In the genomic region with DNA sequence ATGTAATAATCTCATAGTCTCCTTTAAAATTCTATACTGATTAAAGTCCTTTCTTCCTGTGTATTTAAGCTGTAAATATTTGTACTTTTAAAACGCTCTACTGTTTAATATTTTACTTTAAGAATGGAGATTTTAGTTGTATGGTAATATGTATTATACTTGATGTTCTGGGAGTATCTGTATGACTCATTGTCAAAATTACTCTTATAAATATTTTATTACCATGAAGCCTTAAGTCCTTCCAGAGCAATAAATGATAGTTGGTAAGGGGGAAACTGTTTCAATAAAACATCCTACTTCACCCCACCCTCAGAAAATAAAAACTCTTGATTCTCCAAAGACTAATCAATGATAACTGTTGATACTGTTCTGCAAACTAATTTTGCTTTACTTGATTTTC, we compare ENCODE assay signal across 1 cellular context.
TF ChIP-seq lines count a peak whose summit lies in the region.

No MANE protein-coding gene starts in this region.

TF ChIP-seq in SK-N-SH, 30 proteins besides CTCF, POLR2A, EP300 and RAD21 (continued from another document):
- TF ChIP-seq MXI1 (IDR thresholded peaks at IDR 0.05; ENCODE audit: low read depth, low read length) (no peak), TAF1 (IDR thresholded peaks at IDR 0.05; ENCODE audit: borderline replicate concordance, low read depth, low read length) (no peak), GATA2 (CRISPR knock-in tag; IDR thresholded peaks at IDR 0.05) (no peak), POLR2AphosphoS5 (IDR thresholded peaks at IDR 0.05; ENCODE audit: low read depth, low read length) (no peak), TCF12 (IDR thresholded peaks at IDR 0.05) (no peak), ELF1 (IDR thresholded peaks at IDR 0.05) (no peak), GABPA (IDR thresholded peaks at IDR 0.05; ENCODE audit: low read depth) (no peak), JUND (IDR thresholded peaks at IDR 0.05) (no peak), SMC3 (IDR thresholded peaks at IDR 0.05; ENCODE audit: low read depth, low read length) (no peak), FOSL2 (IDR thresholded peaks at IDR 0.05; ENCODE audit: borderline replicate concordance, low read depth) (no peak), NFIC (IDR thresholded peaks at IDR 0.05; ENCODE audit: borderline replicate concordance) (no peak), RCOR1 (IDR thresholded peaks at IDR 0.05; ENCODE audit: low read length) (no peak), EZH2phosphoT487 (IDR thresholded peaks at IDR 0.05; ENCODE audit: borderline replicate concordance, low read depth) (no peak)
- TF ChIP-seq, protein P1, sequence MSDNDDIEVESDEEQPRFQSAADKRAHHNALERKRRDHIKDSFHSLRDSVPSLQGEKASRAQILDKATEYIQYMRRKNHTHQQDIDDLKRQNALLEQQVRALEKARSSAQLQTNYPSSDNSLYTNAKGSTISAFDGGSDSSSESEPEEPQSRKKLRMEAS (IDR thresholded peaks at IDR 0.05; ENCODE audit: low read depth), result no peak
